ENCODE assay signal across 8 cellular contexts in the genomic region with DNA sequence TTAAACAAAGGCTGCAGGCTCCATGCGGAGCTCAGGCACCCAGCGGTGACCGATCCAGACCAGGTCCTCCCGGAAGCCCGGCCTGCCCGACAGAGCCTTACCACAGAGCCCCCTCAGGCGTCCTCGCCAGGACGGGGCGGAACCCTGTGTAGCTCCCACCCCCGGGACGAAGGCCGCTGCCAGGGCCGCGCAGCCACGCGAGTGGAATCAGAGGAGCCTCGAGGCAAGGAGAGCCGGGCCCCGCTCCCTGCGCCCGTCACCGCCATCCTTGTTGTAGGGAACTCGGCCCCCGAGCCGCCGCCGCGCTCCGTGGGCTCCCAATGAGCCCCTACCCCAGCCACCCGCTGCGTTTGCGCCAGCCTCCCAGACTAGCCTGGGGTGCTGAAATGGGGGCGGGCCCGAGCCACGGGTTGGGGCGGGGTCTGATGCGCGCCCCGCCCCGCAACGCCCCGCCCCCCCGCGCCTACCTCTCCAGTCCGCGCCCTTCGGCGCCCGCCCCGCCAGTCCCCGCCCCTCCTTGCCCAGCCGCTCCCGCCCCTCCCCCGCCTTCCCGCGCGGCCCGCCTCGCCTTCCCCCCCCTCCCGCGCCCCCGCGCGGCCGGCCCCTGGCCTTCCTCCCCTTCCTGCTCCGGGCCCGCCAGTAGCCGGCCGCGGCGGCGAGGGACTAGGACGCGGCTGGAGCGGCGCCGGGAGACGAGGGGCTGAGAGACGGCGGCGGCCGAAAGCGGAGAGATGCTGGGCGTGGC. TPM values are rescaled to one million over a fixed set of nuclear protein-coding genes. Genes with fewer than 3 reads are reported as not detected.
DNase-seq lines count a peak whose midpoint lies in the region; ATAC-seq and TF ChIP-seq lines count a peak whose summit lies in the region.

TSS of gene LIMS1 (plus strand) at position 639 of the 745 bp plus-strand sequence. CDS start at position 732, 93 bp downstream.

- peaks cover 3% of the 10 kb centered on the region for H3K4me1 ChIP-seq in right cardiac atrium (ENCODE audit: control insufficient read depth, insufficient read depth, low read length)
- H3K4me1 ChIP-seq in rectal smooth muscle tissue (ENCODE audit: control insufficient read depth, insufficient read depth, low read length), result peaks cover 9% of the 10 kb centered on the region
- H3K4me1 ChIP-seq in vagina, result peaks cover 35% of the 10 kb centered on the region

- intact Hi-C loops in T-helper 2 cell treated with Interferon-gamma antibody and Interleukin-4, amounts not matched to agents 100 ng/mL and 5 ng/mL, for 36 hours (cut with micrococcal nuclease), result loop anchor here (1.0 to 10.0 kb wide), 6 partner anchors 48 to 681 kb away; partner anchors contain the start of genes CCDC138, GCC2 and RANBP2
- intact Hi-C loops in right cardiac atrium (cut with DNase I) (loop anchor here in 1 of 4 donors (10.0 kb wide), 1 partner anchor 51 kb away; no protein-coding TSS in a partner anchor), vagina (cut with DNase I) (loop anchor here (10.0 kb wide), 1 partner anchor 51 kb away; no protein-coding TSS in a partner anchor)

- H3K27me3 ChIP-seq in right cardiac atrium (ENCODE audit: control insufficient read depth, insufficient read depth) (no peaks in the 10 kb centered on the region), rectal smooth muscle tissue (ENCODE audit: control insufficient read depth, insufficient read depth, low read length) (no peaks in the 10 kb centered on the region), vagina (no peaks in the 10 kb centered on the region)

- H3K4me3 ChIP-seq in right cardiac atrium (ENCODE audit: low read length), result peak within 1 kb of the TSS; percentile 99
- H3K4me3 ChIP-seq in rectal smooth muscle tissue (ENCODE audit: low read length), result peak within 1 kb of the TSS; percentile 92
- peak within 1 kb of the TSS; percentile 82 to 89 for H3K4me3 ChIP-seq in vagina

- peak within 1 kb of the TSS; percentile 66 for H3K9ac ChIP-seq in rectal smooth muscle tissue (ENCODE audit: low read length)

- H3K27ac ChIP-seq in right cardiac atrium (ENCODE audit: low read length) (peak within 1 kb of the TSS; percentile 90), rectal smooth muscle tissue (ENCODE audit: low read depth, low read length) (peak within 1 kb of the TSS; percentile 86), vagina (peak within 1 kb of the TSS; percentile 98)

- WGBS in right cardiac atrium, result under 1% methylated on average over 85 of the region's 85 CpGs

- H3K9me3 ChIP-seq in right cardiac atrium (ENCODE audit: control insufficient read depth, low read length) (no peaks in the 10 kb centered on the region), vagina (no peaks in the 10 kb centered on the region)

- no peaks in the 10 kb centered on the region for H3K36me3 ChIP-seq in rectal smooth muscle tissue (ENCODE audit: control insufficient read depth, insufficient read depth, low read length)
- H3K36me3 ChIP-seq in vagina, result no peaks in the 10 kb centered on the region

- DNase-seq in NCI-H1436 (lab: John Stamatoyannopoulos, UW) (peak; percentile 76), anterior cingulate cortex (lab: John Stamatoyannopoulos, UW) (peak; percentile 17 to 92 (median 82)), right cardiac atrium (peak; percentile 93 to 97 (median 97)), vagina (ENCODE audit: extremely low spot score in 2 of 2) (peak in 1 of 2 donors; percentile 93)

- ATAC-seq in HG02798 (IDR thresholded peaks at IDR 0.05; ENCODE audit: poor library complexity, unreplicated experiment) (peak; percentile 89), right cardiac atrium (peak; percentile 97 to 98)

- TF ChIP-seq CTCF in vagina (IDR thresholded peaks at IDR 0.05), result no peak

- TF ChIP-seq POLR2A in GM15510 (IDR thresholded peaks at IDR 0.05; ENCODE audit: borderline replicate concordance, extremely low read depth, insufficient read length), result peak; percentile 88
- peak in 1 of 2 donors; percentile 94 for TF ChIP-seq POLR2A in vagina (IDR thresholded peaks at IDR 0.05)

RNA-seq across cellular contexts. Expression of gene LIMS1, which starts in this region (rescaled TPM):
- 65.4 and 67.9 TPM in 2 replicates for total RNA-seq in T-helper 2 cell treated with Interferon-gamma antibody and Interleukin-4, amounts not matched to agents 100 ng/mL and 5 ng/mL, for 36 hours
- 10 to 100 TPM; 45.5 to 65.6 (median 55.9) TPM for total RNA-seq in right cardiac atrium
- polyA plus RNA-seq in right cardiac atrium, result 21.4 TPM
- 66.0 TPM for total RNA-seq in vagina
